Comparison of ENCODE assay signal across 10 cellular contexts in the genomic region with DNA sequence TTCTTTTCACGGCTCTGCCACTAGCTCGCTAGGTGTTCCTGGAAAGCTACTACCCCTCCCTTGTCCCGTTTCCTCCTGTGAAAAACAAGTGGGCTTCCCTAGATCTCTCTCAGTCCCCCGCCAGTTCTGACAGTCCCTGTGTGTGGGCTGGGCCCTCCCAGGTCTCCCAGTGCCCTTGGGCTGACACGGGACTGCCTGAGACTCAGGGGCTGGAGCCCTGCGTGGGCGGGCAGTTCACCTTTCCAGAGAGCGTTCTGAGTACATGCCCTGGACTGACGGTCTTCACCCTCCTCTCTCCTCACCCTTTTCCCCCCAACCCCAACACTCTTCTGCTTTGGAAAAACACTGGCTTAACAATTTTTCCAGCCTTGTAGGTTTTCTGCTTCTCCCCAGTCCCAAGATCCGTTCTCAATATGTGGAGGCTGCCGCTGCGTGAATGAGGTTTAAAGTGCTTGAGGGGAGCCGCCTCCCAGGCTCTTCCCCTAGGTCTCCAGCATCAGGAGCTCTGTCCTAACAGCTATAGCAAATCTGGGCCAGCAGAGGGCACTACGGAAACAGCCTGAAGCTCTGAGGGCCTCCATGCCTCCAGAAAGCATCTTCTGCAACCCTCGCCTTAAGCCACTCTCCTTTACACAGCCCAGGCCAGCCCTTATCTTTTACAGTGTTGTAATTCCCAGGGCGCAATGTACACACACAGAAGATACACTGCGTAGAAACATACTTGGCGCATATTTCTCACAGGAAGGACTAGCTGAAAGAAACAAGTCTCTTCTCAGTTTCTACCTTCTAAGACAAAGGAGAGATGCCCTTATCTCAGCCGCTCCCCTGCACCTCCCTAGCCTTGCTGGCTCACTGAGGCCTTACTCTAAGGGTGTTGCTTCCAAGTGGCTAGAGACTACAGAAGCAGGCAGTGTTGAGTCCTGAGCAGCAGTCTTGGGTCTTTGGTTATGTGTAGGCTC. TPM values are rescaled to one million over a fixed set of nuclear protein-coding genes. Genes with fewer than 3 reads are reported as not detected.
DNase-seq lines count a peak whose midpoint lies in the region; ATAC-seq, FAIRE-seq and TF ChIP-seq lines count a peak whose summit lies in the region.
"Had no signal": no experiment of that assay in that cellular context is flagged by ENCODE, and none has a peak within 500 bp of the region (broad histone marks: within the 10 kb centered on the region; RNA-seq: fewer than 3 reads in every experiment).

No MANE protein-coding gene starts in this region.

- TF ChIP-seq CTCF in Caco-2 (IDR thresholded peaks at IDR 0.05; ENCODE audit: insufficient read depth in 1 of 2, low read depth in 1 of 2, low read length in 1 of 2, severe bottlenecking in 1 of 2, unreplicated experiment in 1 of 2): peak; percentile 55 to 72
- TF ChIP-seq CTCF in astrocyte (IDR thresholded peaks at IDR 0.05; ENCODE audit: insufficient read depth, low read depth, low read length): peak; percentile 29
- TF ChIP-seq CTCF in mucosa of descending colon (IDR thresholded peaks at IDR 0.05): no peak

- H3K27me3 Mint-ChIP-seq in Caco-2 (ENCODE audit: insufficient read depth, unreplicated experiment) (peaks cover 16% of the 10 kb centered on the region), astrocyte (ENCODE audit: low read depth, unreplicated experiment) (peaks cover 16% of the 10 kb centered on the region)

- DNase-seq in Caco-2: peak; percentile 65 to 68
- DNase-seq in HS-5 (ENCODE audit: low read depth): peak; percentile 6
- DNase-seq in SK-N-DZ (ENCODE audit: low spot score): peak; percentile 27
- DNase-seq in astrocyte (ENCODE audit: low read depth): no peak
- peak in 1 of 3 donors; percentile 46 for DNase-seq in mucosa of descending colon
- no peak for DNase-seq in HPDE6-E6E7 (ENCODE audit: extremely low spot score)
- DNase-seq in GF-D8 (lab: John Stamatoyannopoulos, UW): no peak
- DNase-seq: activated B cell treated with CpG ODN at 0.5 μM for 24 hours had no signal

- BruUV-seq in Caco-2 (replicated peaks; lab: Mats Ljungman, UMichigan): no TSS peak

- H3K9ac ChIP-seq in astrocyte (ENCODE audit: low read length): no peak overlapping the region

- H3K36me3 Mint-ChIP-seq in Caco-2 (ENCODE audit: insufficient read depth, unreplicated experiment) (no peaks in the 10 kb centered on the region), astrocyte (ENCODE audit: low read depth, unreplicated experiment) (no peaks in the 10 kb centered on the region)

- H3K36me3 ChIP-seq in Caco-2 (ENCODE audit: control insufficient read depth, insufficient read depth, low read length) (no peaks in the 10 kb centered on the region), astrocyte (ENCODE audit: insufficient read depth, low read length) (no peaks in the 10 kb centered on the region), mucosa of descending colon (ENCODE audit: low read depth) (no peaks in the 10 kb centered on the region)

- H4K20me1 ChIP-seq in astrocyte (ENCODE audit: insufficient read depth, low read length): no peaks in the 10 kb centered on the region

- POLR2A ChIA-PET in Caco-2 (lab: Charles Lee): no interaction called here

- H3K4me3 Mint-ChIP-seq in Caco-2 (ENCODE audit: unreplicated experiment) (no peak overlapping the region), astrocyte (ENCODE audit: unreplicated experiment) (no peak overlapping the region)
- H3K4me3 Mint-ChIP-seq: activated B cell treated with CpG ODN at 0.5 μM for 24 hours had no signal

- FAIRE-seq in astrocyte (lab: Jason Lieb, UNC): no peak

- H3K79me2 ChIP-seq in astrocyte (ENCODE audit: insufficient read depth, low read length): no peaks in the 10 kb centered on the region

- H3K4me1 ChIP-seq in Caco-2 (no peaks in the 10 kb centered on the region), astrocyte (ENCODE audit: insufficient read depth, low read length) (no peaks in the 10 kb centered on the region), mucosa of descending colon (ENCODE audit: low read depth) (no peaks in the 10 kb centered on the region)

- H3K4me3 ChIP-seq in Caco-2 (ENCODE audit: low read depth, low read length) (no peak overlapping the region), astrocyte (ENCODE audit: insufficient read depth, low read depth, low read length) (no peak overlapping the region), mucosa of descending colon (no peak overlapping the region)

- ATAC-seq in GM19395 (IDR thresholded peaks at IDR 0.05; ENCODE audit: unreplicated experiment) (peak; percentile 85), mucosa of descending colon (peak; percentile 61)

- H3K27ac Mint-ChIP-seq in Caco-2 (ENCODE audit: unreplicated experiment) (no peak overlapping the region), astrocyte (ENCODE audit: unreplicated experiment) (no peak overlapping the region)
- H3K27ac Mint-ChIP-seq: activated B cell treated with CpG ODN at 0.5 μM for 24 hours had no signal

- no peak overlapping the region for H3K27ac ChIP-seq in astrocyte (ENCODE audit: low read depth, low read length)

- H2AFZ ChIP-seq in astrocyte (ENCODE audit: low read depth, low read length): no peak overlapping the region

- H3K9me3 ChIP-seq in Caco-2 (no peaks in the 10 kb centered on the region), astrocyte (ENCODE audit: insufficient read depth, low read depth, low read length) (no peaks in the 10 kb centered on the region), mucosa of descending colon (no peaks in the 10 kb centered on the region)

- intact Hi-C loops in Caco-2 (cut with micrococcal nuclease; ENCODE audit: unreplicated experiment): no loop called here
- intact Hi-C loops in mucosa of descending colon (cut with DNase I, micrococcal nuclease): no loop called here

- CTCF ChIA-PET in Caco-2 (lab: Charles Lee): interaction anchor here (0.6 to 1.2 kb wide), 7 partner anchors 21 to 131 kb away, joined by 3 to 4 read pairs (median 4); no protein-coding TSS in a partner anchor

- no peaks in the 10 kb centered on the region; the same call in 1 of the 2 replicates for H3K27me3 ChIP-seq in Caco-2 (replicated peaks; ENCODE audit: control insufficient read depth, insufficient read depth, low read length)
- H3K27me3 ChIP-seq in astrocyte (ENCODE audit: insufficient read depth, low read length): no peaks in the 10 kb centered on the region

- no peak overlapping the region for H3K4me2 ChIP-seq in astrocyte (ENCODE audit: low read length)

- no peaks in the 10 kb centered on the region for H3K4me1 Mint-ChIP-seq in Caco-2 (ENCODE audit: low read depth, unreplicated experiment)
- no peaks in the 10 kb centered on the region for H3K4me1 Mint-ChIP-seq in astrocyte (ENCODE audit: low read depth, unreplicated experiment)
- H3K4me1 Mint-ChIP-seq: activated B cell treated with CpG ODN at 0.5 μM for 24 hours had no signal

- H3K9me3 Mint-ChIP-seq in Caco-2 (ENCODE audit: unreplicated experiment) (no peaks in the 10 kb centered on the region), astrocyte (ENCODE audit: unreplicated experiment) (no peaks in the 10 kb centered on the region)
- H3K9me3 Mint-ChIP-seq: activated B cell treated with CpG ODN at 0.5 μM for 24 hours had no signal

RNA-seq across cellular contexts. Expression of a gene that starts 10.4 kb away (rescaled TPM):
- total RNA-seq in Caco-2 (2022): not detected in 2 replicates
- polyA plus RNA-seq in SK-N-DZ (2014; cell fraction: cytosol; rRNA removed): not detected in 2 replicates
- polyA plus RNA-seq in SK-N-DZ (2014; cell fraction: nucleus; rRNA removed): not detected in 2 replicates
- total RNA-seq in astrocyte: not detected in 2 replicates
- total RNA-seq in mucosa of descending colon: not detected
- total RNA-seq: activated B cell treated with CpG ODN at 0.5 μM for 24 hours, subcutaneous adipose tissue had no signal

RNA-seq across cellular contexts. Expression of a gene that starts 23.9 kb away (rescaled TPM):
- not detected in 2 replicates for total RNA-seq in Caco-2 (2022)
- polyA plus RNA-seq in SK-N-DZ (2014; cell fraction: cytosol; rRNA removed): not detected in 2 replicates
- polyA plus RNA-seq in SK-N-DZ (2014; cell fraction: nucleus; rRNA removed): not detected in 2 replicates
- total RNA-seq in astrocyte: not detected in 2 replicates
- total RNA-seq in mucosa of descending colon: not detected
- total RNA-seq: activated B cell treated with CpG ODN at 0.5 μM for 24 hours, subcutaneous adipose tissue had no signal

Comparison
In these comparisons a context has a peak if more than half of its experiments do, and no peak if none do; other contexts are left out.
1. DNase-seq: peak in Caco-2 (2 of 2), HS-5 (single experiment) and SK-N-DZ (single experiment); none in astrocyte (single experiment), HPDE6-E6E7 (single experiment) and GF-D8 (single experiment).